ENCODE assay signal across 21 cellular contexts in the genomic region with DNA sequence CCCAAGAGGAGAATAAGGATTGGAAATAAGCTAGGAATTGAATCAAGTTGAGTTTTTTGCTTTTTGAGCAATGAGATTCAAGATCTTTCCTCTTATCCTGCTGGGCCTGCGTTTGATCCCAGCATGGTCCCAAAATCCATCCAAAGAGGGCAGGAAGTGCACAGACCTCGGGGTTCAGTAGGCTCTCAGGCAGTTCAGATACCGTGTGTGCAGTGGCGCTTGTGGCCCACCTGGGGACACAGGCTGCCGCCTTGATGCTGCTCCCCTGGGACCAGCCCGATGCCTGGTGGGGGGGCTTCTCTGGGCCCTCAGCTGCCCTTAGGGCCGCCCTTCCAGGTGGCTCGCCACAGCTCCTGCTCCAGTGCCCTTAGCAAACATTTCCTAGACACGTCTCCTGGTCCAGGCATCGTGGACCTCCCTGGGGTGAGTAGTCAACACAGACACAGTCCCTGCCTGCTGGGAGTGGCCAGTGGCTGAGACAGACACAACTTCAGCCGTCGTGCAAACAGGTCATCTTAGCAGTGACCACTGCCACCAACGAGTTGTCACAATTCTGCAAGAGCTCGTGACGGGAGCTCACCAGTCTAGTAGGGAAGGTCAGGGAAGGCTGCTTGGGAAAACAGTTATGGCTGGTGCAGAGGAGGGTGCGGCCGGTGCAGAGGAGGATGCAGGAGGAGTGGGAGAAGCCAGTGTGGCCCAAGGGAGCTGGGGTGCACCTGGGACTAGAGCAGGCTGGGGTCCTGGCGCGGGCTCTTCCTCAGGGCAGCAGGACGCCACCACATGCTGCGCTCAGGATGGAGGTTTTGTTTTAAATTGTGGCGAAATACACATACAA. TPM values are rescaled to one million over a fixed set of nuclear protein-coding genes. Genes with fewer than 3 reads are reported as not detected.
"Had no signal": no experiment of that assay in that cellular context is flagged by ENCODE, and none has a peak within 500 bp of the region (broad histone marks: within the 10 kb centered on the region; RNA-seq: fewer than 3 reads in every experiment).

No MANE protein-coding gene starts in this region.

- H2AFZ ChIP-seq: PC-9 had no signal

- H3K27ac ChIP-seq: brain microvascular endothelial cell, cardiac muscle cell, KMS-11, PC-9 had no signal

- DNase-seq: activated CD4-positive, alpha-beta memory T cell treated with anti-CD3 and anti-CD28 coated beads for 36 hours; activated CD4-positive, alpha-beta T cell treated with anti-CD3 and anti-CD28 coated beads, Interleukin-2, amount 10 ng/mL, durations not matched to agents 7 days and 5 days; activated CD4-positive, CD25-positive, alpha-beta regulatory T cell; activated CD8-positive, alpha-beta memory T cell treated with anti-CD3 and anti-CD28 coated beads for 24 hours; activated gamma-delta T cell; activated naive CD4-positive, alpha-beta T cell treated with anti-CD3 and anti-CD28 coated beads, Interleukin-2, amount 10 ng/mL, durations not matched to agents 7 days and 5 days; activated naive CD8-positive, alpha-beta T cell treated with anti-CD3 and anti-CD28 coated beads for 36 hours; activated T-cell treated with anti-CD3 and anti-CD28 coated beads, Interleukin-2, amount 50 U/mL, for 48 hours; brain microvascular endothelial cell; NCI-H1092; NCI-H1694 treated with DMSO at 0.1 percent for 48 hours; NCI-H2029 treated with DMSO at 0.1 percent for 48 hours; NCI-H510A treated with DMSO at 0.1 percent for 48 hours; PC-9; SIG-M5; T-helper 17 cell; T-helper 9 cell had no signal

- H3K27ac Mint-ChIP-seq: activated CD4-positive, alpha-beta memory T cell treated with anti-CD3 and anti-CD28 coated beads for 36 hours; activated CD4-positive, alpha-beta T cell treated with anti-CD3 and anti-CD28 coated beads, Interleukin-2, amount 10 ng/mL, durations not matched to agents 7 days and 5 days; activated naive CD4-positive, alpha-beta T cell treated with anti-CD3 and anti-CD28 coated beads, Interleukin-2, amount 10 ng/mL, durations not matched to agents 7 days and 5 days; activated naive CD8-positive, alpha-beta T cell treated with anti-CD3 and anti-CD28 coated beads for 36 hours; activated T-helper 17 cell treated with anti-CD3 and anti-CD28 coated beads, Interleukin-2, amount 50 U/mL, for 72 hours; T-helper 17 cell had no signal

- H3K9ac ChIP-seq: KMS-11 had no signal

- H3K9me3 Mint-ChIP-seq: activated CD4-positive, alpha-beta memory T cell treated with anti-CD3 and anti-CD28 coated beads for 36 hours; activated CD4-positive, alpha-beta T cell treated with anti-CD3 and anti-CD28 coated beads, Interleukin-2, amount 10 ng/mL, durations not matched to agents 7 days and 5 days; activated naive CD4-positive, alpha-beta T cell treated with anti-CD3 and anti-CD28 coated beads, Interleukin-2, amount 10 ng/mL, durations not matched to agents 7 days and 5 days; activated naive CD8-positive, alpha-beta T cell treated with anti-CD3 and anti-CD28 coated beads for 36 hours; activated T-helper 17 cell treated with anti-CD3 and anti-CD28 coated beads, Interleukin-2, amount 50 U/mL, for 72 hours had no signal

- H3K36me3 Mint-ChIP-seq: activated CD4-positive, alpha-beta memory T cell treated with anti-CD3 and anti-CD28 coated beads for 36 hours; activated naive CD4-positive, alpha-beta T cell treated with anti-CD3 and anti-CD28 coated beads, Interleukin-2, amount 10 ng/mL, durations not matched to agents 7 days and 5 days; activated naive CD8-positive, alpha-beta T cell treated with anti-CD3 and anti-CD28 coated beads for 36 hours had no signal

- H3K4me3 Mint-ChIP-seq: activated CD4-positive, alpha-beta memory T cell treated with anti-CD3 and anti-CD28 coated beads for 36 hours; activated CD4-positive, alpha-beta T cell treated with anti-CD3 and anti-CD28 coated beads, Interleukin-2, amount 10 ng/mL, durations not matched to agents 7 days and 5 days; activated naive CD4-positive, alpha-beta T cell treated with anti-CD3 and anti-CD28 coated beads, Interleukin-2, amount 10 ng/mL, durations not matched to agents 7 days and 5 days; activated naive CD8-positive, alpha-beta T cell treated with anti-CD3 and anti-CD28 coated beads for 36 hours; activated T-helper 17 cell treated with anti-CD3 and anti-CD28 coated beads, Interleukin-2, amount 50 U/mL, for 72 hours; T-helper 17 cell had no signal

- H3K4me1 Mint-ChIP-seq: activated CD4-positive, alpha-beta T cell treated with anti-CD3 and anti-CD28 coated beads, Interleukin-2, amount 10 ng/mL, durations not matched to agents 7 days and 5 days; activated naive CD4-positive, alpha-beta T cell treated with anti-CD3 and anti-CD28 coated beads, Interleukin-2, amount 10 ng/mL, durations not matched to agents 7 days and 5 days; activated naive CD8-positive, alpha-beta T cell treated with anti-CD3 and anti-CD28 coated beads for 36 hours; activated T-helper 17 cell treated with anti-CD3 and anti-CD28 coated beads, Interleukin-2, amount 50 U/mL, for 72 hours had no signal

- H3K4me2 ChIP-seq: KMS-11, PC-9 had no signal

- H3K4me3 ChIP-seq: cardiac muscle cell, PC-9 had no signal

- H3K36me3 ChIP-seq: brain microvascular endothelial cell, cardiac muscle cell had no signal

- ATAC-seq: activated T-helper 17 cell treated with anti-CD3 and anti-CD28 coated beads, Interleukin-2, amount 50 U/mL, for 72 hours; T-helper 17 cell had no signal

RNA-seq across cellular contexts. Expression of a gene that starts 21.7 kb away (rescaled TPM):
- total RNA-seq: MCF 10A had no signal
